In the genomic region with DNA sequence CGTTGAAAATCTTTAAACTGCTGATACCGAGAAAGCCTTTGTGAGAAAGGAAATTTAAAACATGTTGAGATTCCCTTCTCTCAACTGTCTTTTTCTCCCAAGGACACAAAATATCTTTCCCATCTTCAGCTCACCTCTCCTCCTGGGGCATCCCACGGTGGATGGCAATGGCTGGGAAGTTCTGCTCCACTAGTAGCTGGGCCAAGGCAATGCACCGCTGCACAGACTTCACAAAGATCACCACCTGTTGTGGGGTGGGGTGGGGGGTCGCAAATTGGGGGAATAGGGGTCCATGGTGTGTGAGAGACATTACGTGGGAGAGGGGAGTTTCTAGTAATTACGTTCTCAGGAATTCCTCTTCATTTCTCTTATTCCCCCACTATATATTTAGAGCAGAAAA, we compare ENCODE assay signal across 20 cellular contexts. TPM values are rescaled to one million over a fixed set of nuclear protein-coding genes. Genes with fewer than 3 reads are reported as not detected.
DNase-seq lines count a peak whose midpoint lies in the region; ATAC-seq, FAIRE-seq and TF ChIP-seq lines count a peak whose summit lies in the region.
"Had no signal": no experiment of that assay in that cellular context is flagged by ENCODE, and none has a peak within 500 bp of the region (broad histone marks: within the 10 kb centered on the region; RNA-seq: fewer than 3 reads in every experiment).

No MANE protein-coding gene starts in this region.

- H3K27me3 Mint-ChIP-seq in endothelial cell (ENCODE audit: unreplicated experiment), result peaks cover 2% of the 10 kb centered on the region
- H3K27me3 Mint-ChIP-seq: CD4-positive, CD25-positive, alpha-beta regulatory T cell; CD8-positive, alpha-beta memory T cell had no signal

- H4K20me1 ChIP-seq in HepG2 (ENCODE audit: insufficient read depth, low read length), result peaks cover 48% of the 10 kb centered on the region

- H3K36me3 ChIP-seq in HepG2 (replicated peaks in 1 of 2; ENCODE audit: control insufficient read depth in 1 of 2, insufficient read depth in 2 of 2, low read length in 2 of 2), result peaks cover 36 to 64% of the 10 kb centered on the region in 2 experiments
- peaks cover 12 to 63% (median 36%) of the 10 kb centered on the region in 4 donors for H3K36me3 ChIP-seq in right lobe of liver

- intact Hi-C loops in HepG2 (cut with micrococcal nuclease; ENCODE audit: unreplicated experiment) (no loop called here), right lobe of liver (cut with DNase I) (no loop called here)

- H3K27ac Mint-ChIP-seq in endothelial cell (ENCODE audit: unreplicated experiment), result no peak overlapping the region

- no peak overlapping the region for H3K27ac ChIP-seq in HepG2 (ENCODE audit: extremely low read length, insufficient read depth, low read length)
- no peak overlapping the region for H3K27ac ChIP-seq in right lobe of liver
- H3K27ac ChIP-seq: GM23248 had no signal

- no peak for FAIRE-seq in HepG2 (lab: Jason Lieb, UNC)
- FAIRE-seq in GM19239 (lab: Jason Lieb, UNC), result no peak
- FAIRE-seq: A204.1, D721Med, G401.6, GM12891 had no signal

- TF ChIP-seq POLR2A in HepG2 (IDR thresholded peaks at IDR 0.05; ENCODE audit: insufficient read depth in 1 of 2, low read depth in 2 of 2, low read length in 2 of 2) (peak in 1 of 2 experiments; percentile 16; a peak in 1 of 4 replicates), right lobe of liver (IDR thresholded peaks at IDR 0.05) (no peak)

- no peaks in the 10 kb centered on the region for H3K9me3 Mint-ChIP-seq in endothelial cell (ENCODE audit: unreplicated experiment)
- H3K9me3 Mint-ChIP-seq: CD4-positive, CD25-positive, alpha-beta regulatory T cell; CD8-positive, alpha-beta memory T cell had no signal

- no peak overlapping the region for H3K4me2 ChIP-seq in HepG2 (ENCODE audit: low read depth, low read length)

- H3K27me3 ChIP-seq in HepG2 (ENCODE audit: control insufficient read depth in 1 of 2, insufficient read depth in 2 of 2, low read length in 2 of 2), result no peaks in the 10 kb centered on the region
- no peaks in the 10 kb centered on the region for H3K27me3 ChIP-seq in right lobe of liver
- H3K27me3 ChIP-seq: BE2C had no signal

- H2AFZ ChIP-seq in HepG2 (ENCODE audit: low read length), result no peak overlapping the region
- H2AFZ ChIP-seq: GM23248 had no signal

- TF ChIP-seq RAD21 in HepG2 (CRISPR knock-in tag; IDR thresholded peaks at IDR 0.05), result no peak

- TF ChIP-seq CTCF in HepG2 (CRISPR knock-in tag; IDR thresholded peaks at IDR 0.05), result no peak
- no peak for TF ChIP-seq CTCF in right lobe of liver (IDR thresholded peaks at IDR 0.05)
- no peak for TF ChIP-seq CTCF in endothelial cell (IDR thresholded peaks at IDR 0.05; ENCODE audit: unreplicated experiment)

- H3K4me3 ChIP-seq in HepG2 (replicated peaks in 1 of 3; ENCODE audit: insufficient read depth in 1 of 3, low read depth in 2 of 3, low read length in 3 of 3) (no peak overlapping the region), right lobe of liver (no peak overlapping the region)
- H3K4me3 ChIP-seq: GM23248 had no signal

- ATAC-seq in HepG2, result no peak
- ATAC-seq in right lobe of liver, result no peak

- no TSS peak for BruUV-seq in HepG2 (replicated peaks; lab: Mats Ljungman, UMichigan)

- TF ChIP-seq EP300 in HepG2 (IDR thresholded peaks at IDR 0.05; ENCODE audit: low read depth in 2 of 2, low read length in 2 of 2) (no peak), HepG2 (CRISPR knock-in tag; IDR thresholded peaks at IDR 0.05; ENCODE audit: borderline replicate concordance) (no peak)

- H3K4me1 ChIP-seq in HepG2 (ENCODE audit: insufficient read depth, low read length) (peaks cover 80% of the 10 kb centered on the region), right lobe of liver (no peaks in the 10 kb centered on the region)

- H3K9ac ChIP-seq in HepG2 (ENCODE audit: insufficient read depth, low read depth, low read length), result no peak overlapping the region
- H3K9ac ChIP-seq: GM23248 had no signal

- H3K79me2 ChIP-seq in HepG2 (ENCODE audit: insufficient read depth, low read length), result peaks cover 9% of the 10 kb centered on the region

- POLR2A ChIA-PET in HepG2 (lab: Yijun Ruan, JAX), result interaction anchor here (8.3 kb wide), 1 partner anchor 10 kb away, joined by 123 read pairs; a partner anchor contains a TSS

- DNase-seq in HepG2 (ENCODE audit: low spot score) (no peak), right lobe of liver (no peak), NAMALWA (ENCODE audit: low spot score) (peak; percentile 6), endothelial cell (ENCODE audit: low spot score) (no peak), epidermal melanocyte (ENCODE audit: insufficient read length, low spot score) (no peak), cortex of kidney (lab: John Stamatoyannopoulos, UW) (no peak), GM19239 (ENCODE audit: insufficient read length, low spot score) (no peak)
- DNase-seq: ACHN; BE2C; C1 segment of cervical spinal cord; CD4-positive, CD25-positive, alpha-beta regulatory T cell; CD8-positive, alpha-beta memory T cell; COR-L47; GM23248; HCEC 1CT had no signal

- in situ Hi-C loops in HepG2 (cut with HindIII; ENCODE audit: extremely low pct_ligation_motif_present, low pct_unique_long_range_greater_than_20kb), result no loop called here

- CTCF ChIA-PET in HepG2 (lab: Yijun Ruan, JAX; ENCODE audit: low intra/inter-chr PET ratio, low total read pairs), result no interaction called here

- peaks cover 44% of the 10 kb centered on the region for H3K36me3 Mint-ChIP-seq in endothelial cell (ENCODE audit: low read depth, unreplicated experiment)

- H3K9me3 ChIP-seq in HepG2 (ENCODE audit: low read length), result no peaks in the 10 kb centered on the region
- H3K9me3 ChIP-seq in right lobe of liver, result no peaks in the 10 kb centered on the region
- H3K9me3 ChIP-seq: BE2C had no signal

- peak overlapping the region; percentile 21 for H3K4me3 Mint-ChIP-seq in endothelial cell (ENCODE audit: unreplicated experiment)
- H3K4me3 Mint-ChIP-seq: CD4-positive, CD25-positive, alpha-beta regulatory T cell; CD8-positive, alpha-beta memory T cell had no signal

- 96% methylated on average over 7 of the region's 7 CpGs for WGBS in HepG2 (ENCODE audit: low lambda C conversion rate)
- WGBS in right lobe of liver (ENCODE audit: insufficient coverage, low coverage, low lambda C conversion rate, missing lambda C conversion rate), result 92% methylated on average over 5 of the region's 7 CpGs

- H3K4me1 Mint-ChIP-seq in endothelial cell (ENCODE audit: unreplicated experiment), result peaks cover 2% of the 10 kb centered on the region

RNA-seq across cellular contexts. Expression of a gene that starts 2.4 kb away (rescaled TPM):
- total RNA-seq in HepG2 (2016; rRNA removed; fragmentation: Illumina TruSeq; extraction: Trizol) (0.15 and 0.36 TPM in 2 replicates), right lobe of liver (not detected), endothelial cell (ENCODE audit: unreplicated experiment) (not detected)
- total RNA-seq in HepG2 (2016; cell fraction: cytosol; rRNA removed; fragmentation: Illumina TruSeq; extraction: Trizol; ENCODE audit: low read depth), result 0.26 TPM in 1 of 2 replicates, not detected in the other
- total RNA-seq in HepG2 (2016; cell fraction: insoluble cytoplasmic fraction; rRNA removed; fragmentation: Illumina TruSeq; extraction: Trizol), result 0.19 TPM in 1 of 2 replicates, not detected in the other
- 0.19 and 0.38 TPM in 2 replicates for total RNA-seq in HepG2 (2016; cell fraction: membrane; rRNA removed; fragmentation: Illumina TruSeq; extraction: Trizol)
- total RNA-seq in HepG2 (2016; cell fraction: nucleus; rRNA removed; fragmentation: Illumina TruSeq; extraction: Trizol), result 0.43 TPM in 1 of 2 replicates, not detected in the other
- 0.09 TPM in 1 of 2 replicates, not detected in the other for polyA plus RNA-seq in HepG2 (2011; rRNA removed)
- polyA plus RNA-seq in HepG2 (2011; cell fraction: cytosol; rRNA removed), result 0.06 and 0.09 TPM in 2 replicates
- not detected in 2 replicates for polyA plus RNA-seq in HepG2 (2011; cell fraction: nucleus; rRNA removed)
- polyA plus RNA-seq in HepG2 (2012), result 0.25 and 0.28 TPM in 2 replicates
- polyA plus RNA-seq in HepG2 (2016; cell fraction: cytosol; fragmentation: Illumina TruSeq; extraction: Trizol; ENCODE audit: low read depth), result 0.18 and 0.33 TPM in 2 replicates
- polyA plus RNA-seq in HepG2 (2016; cell fraction: insoluble cytoplasmic fraction; fragmentation: Illumina TruSeq; extraction: Trizol; ENCODE audit: low read depth), result 0.26 TPM in 1 of 2 replicates, not detected in the other
- 0.21 and 0.24 TPM in 2 replicates for polyA plus RNA-seq in HepG2 (2016; cell fraction: membrane; fragmentation: Illumina TruSeq; extraction: Trizol; ENCODE audit: low read depth)
- 0.53 and 0.71 TPM in 2 replicates for polyA plus RNA-seq in HepG2 (2016; cell fraction: nucleus; fragmentation: Illumina TruSeq; extraction: Trizol; ENCODE audit: insufficient read depth, low read depth)
- polyA minus RNA-seq in HepG2 (2011; rRNA and poly(A)+ RNA removed; ENCODE audit: low replicate concordance), result 0.48 TPM in 1 of 2 replicates, not detected in the other
- polyA minus RNA-seq in HepG2 (2011; cell fraction: cytosol; rRNA and poly(A)+ RNA removed), result not detected in 2 replicates
- not detected in 2 replicates for polyA minus RNA-seq in HepG2 (2011; cell fraction: nucleus; rRNA and poly(A)+ RNA removed)
- total RNA-seq: CD4-positive, CD25-positive, alpha-beta regulatory T cell; CD8-positive, alpha-beta memory T cell; GM23248; H4 had no signal
- polyA plus RNA-seq: CD4-positive, CD25-positive, alpha-beta regulatory T cell; CD8-positive, alpha-beta memory T cell; GM23248 had no signal

RNA-seq across cellular contexts. Expression of a gene that starts 10.6 kb away (rescaled TPM):
- 570 and 737 TPM in 2 replicates for total RNA-seq in HepG2 (2016; rRNA removed; fragmentation: Illumina TruSeq; extraction: Trizol)
- 100 and 118 TPM in 2 replicates for total RNA-seq in HepG2 (2016; cell fraction: cytosol; rRNA removed; fragmentation: Illumina TruSeq; extraction: Trizol; ENCODE audit: low read depth)
- total RNA-seq in HepG2 (2016; cell fraction: insoluble cytoplasmic fraction; rRNA removed; fragmentation: Illumina TruSeq; extraction: Trizol), result 551 and 741 TPM in 2 replicates
- 185 and 202 TPM in 2 replicates for total RNA-seq in HepG2 (2016; cell fraction: membrane; rRNA removed; fragmentation: Illumina TruSeq; extraction: Trizol)
- total RNA-seq in HepG2 (2016; cell fraction: nucleus; rRNA removed; fragmentation: Illumina TruSeq; extraction: Trizol), result 358 and 385 TPM in 2 replicates
- polyA plus RNA-seq in HepG2 (2011; rRNA removed), result 650 and 678 TPM in 2 replicates
- 412 and 551 TPM in 2 replicates for polyA plus RNA-seq in HepG2 (2011; cell fraction: cytosol; rRNA removed)
- 1,695 and 1,727 TPM in 2 replicates for polyA plus RNA-seq in HepG2 (2011; cell fraction: nucleus; rRNA removed)
- polyA plus RNA-seq in HepG2 (2012), result 442 and 447 TPM in 2 replicates
- 114 and 121 TPM in 2 replicates for polyA plus RNA-seq in HepG2 (2016; cell fraction: cytosol; fragmentation: Illumina TruSeq; extraction: Trizol; ENCODE audit: low read depth)
- 480 and 493 TPM in 2 replicates for polyA plus RNA-seq in HepG2 (2016; cell fraction: insoluble cytoplasmic fraction; fragmentation: Illumina TruSeq; extraction: Trizol; ENCODE audit: low read depth)
- polyA plus RNA-seq in HepG2 (2016; cell fraction: membrane; fragmentation: Illumina TruSeq; extraction: Trizol; ENCODE audit: low read depth), result 169 and 185 TPM in 2 replicates
- 1,220 and 1,229 TPM in 2 replicates for polyA plus RNA-seq in HepG2 (2016; cell fraction: nucleus; fragmentation: Illumina TruSeq; extraction: Trizol; ENCODE audit: insufficient read depth, low read depth)
- polyA minus RNA-seq in HepG2 (2011; rRNA and poly(A)+ RNA removed; ENCODE audit: low replicate concordance), result 1,218 and 1,293 TPM in 2 replicates
- polyA minus RNA-seq in HepG2 (2011; cell fraction: cytosol; rRNA and poly(A)+ RNA removed), result 205 and 230 TPM in 2 replicates
- polyA minus RNA-seq in HepG2 (2011; cell fraction: nucleus; rRNA and poly(A)+ RNA removed), result 632 and 651 TPM in 2 replicates
- total RNA-seq in right lobe of liver, result 100 to 1,000 TPM in 3 of 6 experiments, 10 to 100 TPM in 3; 85.2 to 145 (median 102) TPM
- 336 TPM for total RNA-seq in endothelial cell (ENCODE audit: unreplicated experiment)

RNA-seq across cellular contexts. Expression of a gene that starts 15.2 kb away (rescaled TPM):
- total RNA-seq in HepG2 (2016; rRNA removed; fragmentation: Illumina TruSeq; extraction: Trizol), result 0.27 TPM in 1 of 2 replicates, not detected in the other
- not detected in 2 replicates for total RNA-seq in HepG2 (2016; cell fraction: cytosol; rRNA removed; fragmentation: Illumina TruSeq; extraction: Trizol; ENCODE audit: low read depth)
- 0.25 and 0.35 TPM in 2 replicates for total RNA-seq in HepG2 (2016; cell fraction: insoluble cytoplasmic fraction; rRNA removed; fragmentation: Illumina TruSeq; extraction: Trizol)
- 0.15 TPM in 1 of 2 replicates, not detected in the other for total RNA-seq in HepG2 (2016; cell fraction: membrane; rRNA removed; fragmentation: Illumina TruSeq; extraction: Trizol)
- 0.50 TPM in 1 of 2 replicates, not detected in the other for total RNA-seq in HepG2 (2016; cell fraction: nucleus; rRNA removed; fragmentation: Illumina TruSeq; extraction: Trizol)
- polyA plus RNA-seq in HepG2 (2011; rRNA removed), result 0.83 and 1.2 TPM in 2 replicates
- polyA plus RNA-seq in HepG2 (2011; cell fraction: cytosol; rRNA removed), result 0.35 and 0.47 TPM in 2 replicates
- 1.1 and 2.1 TPM in 2 replicates for polyA plus RNA-seq in HepG2 (2011; cell fraction: nucleus; rRNA removed)
- polyA plus RNA-seq in HepG2 (2012), result 0.87 and 1.0 TPM in 2 replicates
- polyA plus RNA-seq in HepG2 (2016; cell fraction: cytosol; fragmentation: Illumina TruSeq; extraction: Trizol; ENCODE audit: low read depth), result 0.10 and 0.18 TPM in 2 replicates
- 0.52 and 0.60 TPM in 2 replicates for polyA plus RNA-seq in HepG2 (2016; cell fraction: insoluble cytoplasmic fraction; fragmentation: Illumina TruSeq; extraction: Trizol; ENCODE audit: low read depth)
- polyA plus RNA-seq in HepG2 (2016; cell fraction: membrane; fragmentation: Illumina TruSeq; extraction: Trizol; ENCODE audit: low read depth), result 0.19 and 0.40 TPM in 2 replicates
- polyA plus RNA-seq in HepG2 (2016; cell fraction: nucleus; fragmentation: Illumina TruSeq; extraction: Trizol; ENCODE audit: insufficient read depth, low read depth), result 0.81 and 0.89 TPM in 2 replicates
- polyA minus RNA-seq in HepG2 (2011; rRNA and poly(A)+ RNA removed; ENCODE audit: low replicate concordance), result 0.19 TPM in 1 of 2 replicates, not detected in the other
- not detected in 2 replicates for polyA minus RNA-seq in HepG2 (2011; cell fraction: cytosol; rRNA and poly(A)+ RNA removed)
- 0.52 and 1.2 TPM in 2 replicates for polyA minus RNA-seq in HepG2 (2011; cell fraction: nucleus; rRNA and poly(A)+ RNA removed)
- under 1 TPM in 3 of 6 experiments, not detected in 3; 0.29 to 0.43 (median 0.42) TPM for total RNA-seq in right lobe of liver
- 1.8 TPM for total RNA-seq in endothelial cell (ENCODE audit: unreplicated experiment)

RNA-seq across cellular contexts. Expression of a gene that starts 16.2 kb away (rescaled TPM):
- total RNA-seq in HepG2 (2016; rRNA removed; fragmentation: Illumina TruSeq; extraction: Trizol) (13.9 and 19.5 TPM in 2 replicates), right lobe of liver (10 to 100 TPM in 1 of 6 experiments, 1 to 10 TPM in 5; 7.5 to 10.2 (median 8.3) TPM), endothelial cell (ENCODE audit: unreplicated experiment) (13.4 TPM)
- 18.2 and 19.6 TPM in 2 replicates for total RNA-seq in HepG2 (2016; cell fraction: cytosol; rRNA removed; fragmentation: Illumina TruSeq; extraction: Trizol; ENCODE audit: low read depth)
- total RNA-seq in HepG2 (2016; cell fraction: insoluble cytoplasmic fraction; rRNA removed; fragmentation: Illumina TruSeq; extraction: Trizol), result 16.9 and 19.7 TPM in 2 replicates
- 24.8 and 27.5 TPM in 2 replicates for total RNA-seq in HepG2 (2016; cell fraction: membrane; rRNA removed; fragmentation: Illumina TruSeq; extraction: Trizol)
- 11.6 and 12.4 TPM in 2 replicates for total RNA-seq in HepG2 (2016; cell fraction: nucleus; rRNA removed; fragmentation: Illumina TruSeq; extraction: Trizol)
- polyA plus RNA-seq in HepG2 (2011; rRNA removed), result 9.7 and 13.7 TPM in 2 replicates
- polyA plus RNA-seq in HepG2 (2011; cell fraction: cytosol; rRNA removed), result 13.1 and 20.6 TPM in 2 replicates
- polyA plus RNA-seq in HepG2 (2011; cell fraction: nucleus; rRNA removed), result 18.8 and 23.1 TPM in 2 replicates
- polyA plus RNA-seq in HepG2 (2012), result 11.6 and 15.0 TPM in 2 replicates
- polyA plus RNA-seq in HepG2 (2016; cell fraction: cytosol; fragmentation: Illumina TruSeq; extraction: Trizol; ENCODE audit: low read depth), result 19.6 and 20.1 TPM in 2 replicates
- 16.2 and 18.3 TPM in 2 replicates for polyA plus RNA-seq in HepG2 (2016; cell fraction: insoluble cytoplasmic fraction; fragmentation: Illumina TruSeq; extraction: Trizol; ENCODE audit: low read depth)
- 21.4 and 23.3 TPM in 2 replicates for polyA plus RNA-seq in HepG2 (2016; cell fraction: membrane; fragmentation: Illumina TruSeq; extraction: Trizol; ENCODE audit: low read depth)
- 16.4 and 17.5 TPM in 2 replicates for polyA plus RNA-seq in HepG2 (2016; cell fraction: nucleus; fragmentation: Illumina TruSeq; extraction: Trizol; ENCODE audit: insufficient read depth, low read depth)
- 7.5 and 37.6 TPM in 2 replicates for polyA minus RNA-seq in HepG2 (2011; rRNA and poly(A)+ RNA removed; ENCODE audit: low replicate concordance)
- polyA minus RNA-seq in HepG2 (2011; cell fraction: cytosol; rRNA and poly(A)+ RNA removed), result 9.1 and 9.4 TPM in 2 replicates
- polyA minus RNA-seq in HepG2 (2011; cell fraction: nucleus; rRNA and poly(A)+ RNA removed), result 8.3 and 8.9 TPM in 2 replicates

RNA-seq across cellular contexts. Expression of a gene that starts 33.2 kb away (rescaled TPM):
- 9.0 and 12.5 TPM in 2 replicates for total RNA-seq in HepG2 (2016; rRNA removed; fragmentation: Illumina TruSeq; extraction: Trizol)
- 2.6 and 3.2 TPM in 2 replicates for total RNA-seq in HepG2 (2016; cell fraction: cytosol; rRNA removed; fragmentation: Illumina TruSeq; extraction: Trizol; ENCODE audit: low read depth)
- total RNA-seq in HepG2 (2016; cell fraction: insoluble cytoplasmic fraction; rRNA removed; fragmentation: Illumina TruSeq; extraction: Trizol), result 9.5 and 13.1 TPM in 2 replicates
- total RNA-seq in HepG2 (2016; cell fraction: membrane; rRNA removed; fragmentation: Illumina TruSeq; extraction: Trizol), result 6.9 TPM in 2 replicates
- total RNA-seq in HepG2 (2016; cell fraction: nucleus; rRNA removed; fragmentation: Illumina TruSeq; extraction: Trizol), result 11.1 and 13.6 TPM in 2 replicates
- 12.8 and 15.4 TPM in 2 replicates for polyA plus RNA-seq in HepG2 (2011; rRNA removed)
- 12.4 and 15.7 TPM in 2 replicates for polyA plus RNA-seq in HepG2 (2011; cell fraction: cytosol; rRNA removed)
- 5.2 and 6.2 TPM in 2 replicates for polyA plus RNA-seq in HepG2 (2011; cell fraction: nucleus; rRNA removed)
- polyA plus RNA-seq in HepG2 (2012), result 7.7 and 11.6 TPM in 2 replicates
- polyA plus RNA-seq in HepG2 (2016; cell fraction: cytosol; fragmentation: Illumina TruSeq; extraction: Trizol; ENCODE audit: low read depth), result 2.0 and 2.2 TPM in 2 replicates
- 9.0 and 9.7 TPM in 2 replicates for polyA plus RNA-seq in HepG2 (2016; cell fraction: insoluble cytoplasmic fraction; fragmentation: Illumina TruSeq; extraction: Trizol; ENCODE audit: low read depth)
- 4.3 and 4.8 TPM in 2 replicates for polyA plus RNA-seq in HepG2 (2016; cell fraction: membrane; fragmentation: Illumina TruSeq; extraction: Trizol; ENCODE audit: low read depth)
- polyA plus RNA-seq in HepG2 (2016; cell fraction: nucleus; fragmentation: Illumina TruSeq; extraction: Trizol; ENCODE audit: insufficient read depth, low read depth), result 18.1 and 19.7 TPM in 2 replicates
- polyA minus RNA-seq in HepG2 (2011; rRNA and poly(A)+ RNA removed; ENCODE audit: low replicate concordance), result 21.6 and 48.3 TPM in 2 replicates
- polyA minus RNA-seq in HepG2 (2011; cell fraction: cytosol; rRNA and poly(A)+ RNA removed), result 9.7 and 10.3 TPM in 2 replicates
- polyA minus RNA-seq in HepG2 (2011; cell fraction: nucleus; rRNA and poly(A)+ RNA removed), result 4.5 and 4.6 TPM in 2 replicates
- total RNA-seq in right lobe of liver, result 1 to 10 TPM in 4 of 6 experiments, under 1 TPM in 2; 0.48 to 2.0 (median 1.2) TPM
- 3.6 TPM for total RNA-seq in endothelial cell (ENCODE audit: unreplicated experiment)
